Comparison of ENCODE assay signal across 8 cellular contexts in the genomic region with DNA sequence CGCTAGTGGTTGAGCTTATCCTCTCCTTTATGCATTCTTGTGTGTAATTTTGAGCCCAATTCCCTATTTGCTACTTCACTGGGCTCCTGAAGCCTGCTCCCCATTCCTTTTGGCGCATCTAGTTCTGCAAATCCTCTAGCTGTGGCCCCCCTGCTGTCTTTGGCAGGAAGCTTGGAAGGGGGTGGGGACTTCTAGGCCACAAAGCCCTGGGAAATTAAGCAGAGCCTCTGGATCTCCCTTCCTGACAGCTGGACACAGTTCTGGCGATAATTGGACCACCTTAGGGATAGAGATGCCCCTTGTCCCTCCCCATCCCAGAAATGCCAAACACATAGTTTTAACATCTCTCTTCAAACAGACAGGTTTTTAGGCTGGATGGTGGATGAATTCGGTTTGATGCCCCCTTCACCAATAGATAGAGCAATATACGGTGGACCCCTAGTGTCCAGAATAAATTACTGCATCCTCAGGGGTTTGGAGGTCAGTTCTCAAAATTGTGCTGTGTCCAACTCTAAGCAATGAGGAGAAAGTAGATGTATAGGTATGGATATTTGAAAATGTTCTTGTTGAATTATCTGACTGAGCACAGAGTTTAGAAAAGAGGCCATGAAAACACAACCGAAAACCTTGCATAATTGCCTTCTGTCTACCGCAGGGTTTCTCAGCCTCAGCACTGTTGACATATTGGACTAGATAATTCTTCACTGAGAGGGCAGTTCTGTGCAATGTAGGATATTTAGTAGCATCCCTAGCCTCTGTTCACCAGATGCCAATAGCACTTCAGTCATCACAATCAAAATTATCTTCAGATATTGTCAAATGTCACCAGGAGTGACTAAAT.
DNase-seq lines count a peak whose midpoint lies in the region; ATAC-seq, FAIRE-seq and TF ChIP-seq lines count a peak whose summit lies in the region.

No MANE protein-coding gene starts in this region.

- dilution Hi-C loops in keratinocyte (cut with MboI; ENCODE audit: extremely low pct_ligation_motif_present, low sequenced_read_pairs): loop anchor here (5.0 to 10.0 kb wide), 2 partner anchors 78 to 180 kb away; a partner anchor contains a TSS

- H3K4me3 Mint-ChIP-seq in CD4-positive, CD25-positive, alpha-beta regulatory T cell: no peak overlapping the region

- ATAC-seq in CD4-positive, CD25-positive, alpha-beta regulatory T cell (ENCODE audit: low read depth in 2 of 2): no peak
- ATAC-seq in GM21423 (IDR thresholded peaks at IDR 0.05; ENCODE audit: unreplicated experiment) (peak; percentile 65), HG03460 (IDR thresholded peaks at IDR 0.05; ENCODE audit: unreplicated experiment) (no peak)

- no peak overlapping the region for H3K27ac Mint-ChIP-seq in CD4-positive, CD25-positive, alpha-beta regulatory T cell

- TF ChIP-seq EP300 in suprapubic skin (IDR thresholded peaks at IDR 0.05): no peak

- 50% methylated on average over 7 of the region's 7 CpGs for WGBS in suprapubic skin

- no peaks in the 10 kb centered on the region for H3K36me3 ChIP-seq in CD4-positive, CD25-positive, alpha-beta regulatory T cell (ENCODE audit: control insufficient read depth, insufficient read depth, low read length)
- H3K36me3 ChIP-seq in bronchial epithelial cell (ENCODE audit: control insufficient read depth, insufficient read depth, low read length): no peaks in the 10 kb centered on the region
- no peaks in the 10 kb centered on the region for H3K36me3 ChIP-seq in keratinocyte (ENCODE audit: control insufficient read depth in 2 of 2, extremely low read depth in 1 of 2, insufficient read depth in 2 of 2, low read length in 2 of 2)
- H3K36me3 ChIP-seq in suprapubic skin: no peaks in the 10 kb centered on the region

- H3K27me3 Mint-ChIP-seq in CD4-positive, CD25-positive, alpha-beta regulatory T cell: peaks cover 58% of the 10 kb centered on the region

- TF ChIP-seq POLR2A in suprapubic skin (IDR thresholded peaks at IDR 0.05): no peak

- H4K20me1 ChIP-seq in keratinocyte (ENCODE audit: control insufficient read depth, extremely low read depth, insufficient read depth, low read length): no peaks in the 10 kb centered on the region

- H3K9me3 ChIP-seq in CD4-positive, CD25-positive, alpha-beta regulatory T cell (ENCODE audit: control insufficient read depth in 2 of 2, low read length in 2 of 2): no peaks in the 10 kb centered on the region
- no peaks in the 10 kb centered on the region for H3K9me3 ChIP-seq in keratinocyte (ENCODE audit: control insufficient read depth, low read depth, low read length)
- no peaks in the 10 kb centered on the region for H3K9me3 ChIP-seq in suprapubic skin

- H3K9me3 Mint-ChIP-seq in CD4-positive, CD25-positive, alpha-beta regulatory T cell: peaks cover 0 to 1% (median 0%) of the 10 kb centered on the region in 7 donors

- no peaks in the 10 kb centered on the region for H3K4me1 ChIP-seq in CD4-positive, CD25-positive, alpha-beta regulatory T cell (ENCODE audit: control insufficient read depth, insufficient read depth, low read length, poor library complexity, severe bottlenecking)
- peaks cover 3% of the 10 kb centered on the region for H3K4me1 ChIP-seq in keratinocyte (ENCODE audit: control insufficient read depth, extremely low read depth, insufficient read depth, low read length)
- no peaks in the 10 kb centered on the region for H3K4me1 ChIP-seq in suprapubic skin

- no peak overlapping the region for H2AFZ ChIP-seq in keratinocyte (ENCODE audit: control insufficient read depth, low read length)

- H3K9me1 ChIP-seq in keratinocyte (ENCODE audit: control insufficient read depth, extremely low read depth, insufficient read depth, low read length): no peaks in the 10 kb centered on the region

- FAIRE-seq in bronchial epithelial cell (lab: Jason Lieb, UNC) (peak; percentile 58), keratinocyte (lab: Jason Lieb, UNC) (peak; percentile 86)

- H3K27ac ChIP-seq in CD4-positive, CD25-positive, alpha-beta regulatory T cell (ENCODE audit: insufficient read depth, low read length, poor library complexity, severe bottlenecking): no peak overlapping the region
- H3K27ac ChIP-seq in keratinocyte (ENCODE audit: control insufficient read depth, insufficient read depth, low read length) (no peak overlapping the region), suprapubic skin (no peak overlapping the region)

- no peaks in the 10 kb centered on the region for H3K4me1 Mint-ChIP-seq in CD4-positive, CD25-positive, alpha-beta regulatory T cell

- H3K4me2 ChIP-seq in keratinocyte (ENCODE audit: control insufficient read depth, extremely low read depth, insufficient read depth, low read depth, low read length): no peak overlapping the region

- TF ChIP-seq CTCF in bronchial epithelial cell (IDR thresholded peaks at IDR 0.05; ENCODE audit: insufficient read depth, low read length, severe bottlenecking) (peak; percentile 63), keratinocyte (optimal IDR thresholded peaks at IDR 0.05 in 1 of 3, IDR thresholded peaks at IDR 0.05 in 1 of 3, conservative IDR thresholded peaks at IDR 0.05 in 1 of 3; ENCODE audit: extremely low read depth in 1 of 3, insufficient read depth in 2 of 3, low read length in 3 of 3) (peak; percentile 62 to 68 (median 63)), suprapubic skin (IDR thresholded peaks at IDR 0.05) (peak; percentile 60 to 69)

- no peaks in the 10 kb centered on the region for H3K79me2 ChIP-seq in keratinocyte (ENCODE audit: control insufficient read depth, insufficient read depth, low read length)

- no peaks in the 10 kb centered on the region for H3K36me3 Mint-ChIP-seq in CD4-positive, CD25-positive, alpha-beta regulatory T cell

- peak in 2 of 3 donors; percentile 3 to 22 for DNase-seq in CD4-positive, CD25-positive, alpha-beta regulatory T cell
- DNase-seq in NCI-H82 (lab: John Stamatoyannopoulos, UW) (peak; percentile 72), bronchial epithelial cell (ENCODE audit: low read depth) (peak; percentile 25), keratinocyte (ENCODE audit: low read depth, low spot score) (no peak), suprapubic skin (ENCODE audit: low spot score in 2 of 2) (no peak), ureter (ENCODE audit: low spot score) (no peak)

- peaks cover 23% of the 10 kb centered on the region for H3K27me3 ChIP-seq in CD4-positive, CD25-positive, alpha-beta regulatory T cell (ENCODE audit: control insufficient read depth, insufficient read depth, low read length)
- H3K27me3 ChIP-seq in bronchial epithelial cell (ENCODE audit: control insufficient read depth, insufficient read depth, low read length): no peaks in the 10 kb centered on the region
- H3K27me3 ChIP-seq in keratinocyte (ENCODE audit: control insufficient read depth, extremely low read depth, insufficient read depth, low read length): no peaks in the 10 kb centered on the region
- no peaks in the 10 kb centered on the region for H3K27me3 ChIP-seq in suprapubic skin

- no peak overlapping the region for H3K9ac ChIP-seq in keratinocyte (ENCODE audit: control insufficient read depth, extremely low read depth, insufficient read depth, low read length)

- no peak overlapping the region for H3K4me3 ChIP-seq in CD4-positive, CD25-positive, alpha-beta regulatory T cell (ENCODE audit: low read depth, low read length)
- H3K4me3 ChIP-seq in bronchial epithelial cell (ENCODE audit: low read depth, low read length): no peak overlapping the region
- H3K4me3 ChIP-seq in keratinocyte (ENCODE audit: control insufficient read depth in 2 of 3, extremely low read depth in 1 of 3, insufficient read depth in 2 of 3, low read depth in 1 of 3, low read length in 3 of 3): no peak overlapping the region
- H3K4me3 ChIP-seq in suprapubic skin: no peak overlapping the region

Comparison
In these comparisons a context has a peak if more than half of its experiments do, and no peak if none do; other contexts are left out.
1. DNase-seq: peak in CD4-positive, CD25-positive, alpha-beta regulatory T cell (2 of 3), NCI-H82 (single experiment) and bronchial epithelial cell (single experiment); none in keratinocyte (single experiment), suprapubic skin (0 of 2) and ureter (single experiment).
2. Peak in every context shown above with its lines, with median percentiles within 50 percentile points of each other: CTCF ChIP-seq.